ENCODE assay signal across 17 cellular contexts in the genomic region with DNA sequence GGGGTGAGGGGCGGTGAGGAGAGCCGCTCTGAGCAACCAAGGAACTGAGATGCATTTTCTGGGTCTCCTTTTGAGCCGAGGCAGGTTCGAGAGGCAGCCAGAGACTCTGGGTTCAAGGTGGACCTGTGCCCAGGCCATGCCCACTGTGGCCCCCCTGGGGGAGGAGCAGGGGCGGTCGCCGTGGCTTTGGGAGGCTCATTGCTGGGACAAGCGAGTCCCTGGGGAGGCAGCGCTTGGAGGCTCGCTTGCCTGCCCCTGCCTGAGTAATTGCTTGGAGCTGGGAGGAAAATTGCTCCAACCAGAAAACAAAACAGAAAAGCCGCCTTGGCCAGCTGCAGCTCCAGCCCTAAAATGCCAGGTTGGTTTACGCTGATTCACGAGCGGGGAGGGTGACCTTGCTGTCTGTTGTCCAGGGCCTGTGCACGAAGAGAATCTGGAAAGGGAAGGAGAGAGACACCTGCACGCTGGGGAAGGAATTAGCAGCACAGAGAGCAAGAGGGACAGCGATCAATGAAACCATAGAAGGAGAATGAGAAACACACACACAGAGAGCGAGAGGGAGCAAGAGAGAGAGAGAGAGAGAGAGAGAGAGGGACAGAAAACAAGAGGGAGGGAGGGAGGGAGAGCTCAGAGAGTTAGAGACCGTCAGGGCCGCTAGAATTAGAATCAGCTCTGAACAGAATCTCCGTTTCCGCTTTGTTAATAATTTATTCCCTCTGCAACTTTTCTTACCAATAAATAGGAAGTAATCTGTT. TPM values are rescaled to one million over a fixed set of nuclear protein-coding genes. Genes with fewer than 3 reads are reported as not detected.
A peak's percentile ranks its signal among the peaks of the same experiment; 100 is the strongest.
DNase-seq lines count a peak whose midpoint lies in the region; ATAC-seq, FAIRE-seq and TF ChIP-seq lines count a peak whose summit lies in the region.
"Had no signal": no experiment of that assay in that cellular context is flagged by ENCODE, and none has a peak within 500 bp of the region (broad histone marks: within the 10 kb centered on the region; RNA-seq: fewer than 3 reads in every experiment).

No MANE protein-coding gene starts in this region.

- no peak for FAIRE-seq in H1 (lab: Jason Lieb, UNC)
- no peak for FAIRE-seq in GM12892 (lab: Jason Lieb, UNC)
- FAIRE-seq: H54 had no signal

- TF ChIP-seq RAD21 in H1 (IDR thresholded peaks at IDR 0.05 in 1 of 2, conservative IDR thresholded peaks at IDR 0.05 in 1 of 2; ENCODE audit: low read depth in 2 of 2, low read length in 2 of 2): no peak

- no peak overlapping the region for H3K56ac ChIP-seq in H1 (replicated peaks; ENCODE audit: insufficient read length, low read depth, low read length)

- TF ChIP-seq CTCF in HEK293 (tag by site-specific recombination; IDR thresholded peaks at IDR 0.05): no peak
- TF ChIP-seq CTCF in H1 (IDR thresholded peaks at IDR 0.05; ENCODE audit: control extremely low read depth in 1 of 3, insufficient read depth in 1 of 3, low read depth in 1 of 3, low read length in 3 of 3): no peak
- TF ChIP-seq CTCF in osteocyte (IDR thresholded peaks at IDR 0.05): no peak

- H2BK120ac ChIP-seq in H1 (replicated peaks; ENCODE audit: low read depth, low read length): no peak overlapping the region

- TF ChIP-seq EP300 in H1 (IDR thresholded peaks at IDR 0.05; ENCODE audit: borderline replicate concordance in 1 of 2, low read depth in 2 of 2, low read length in 2 of 2): no peak

- no peak overlapping the region for H3K23ac ChIP-seq in H1 (ENCODE audit: insufficient read length)

- no peak overlapping the region for H3K4ac ChIP-seq in H1 (replicated peaks; ENCODE audit: insufficient read length, low read depth, low read length)

- CTCF ChIA-PET in HEK293 (lab: Yijun Ruan, JAX): interaction anchor here (5.0 kb wide), 1 partner anchor 48 kb away, joined by 34 read pairs; no protein-coding TSS in a partner anchor
- CTCF ChIA-PET in H1 (lab: Charles Lee; ENCODE audit: partially characterized antibody): interaction anchor here (0.8 to 15.4 kb wide), 7 partner anchors 18 to 259 kb away, joined by 3 to 203 read pairs (median 4); no protein-coding TSS in a partner anchor

- H3K4me1 ChIP-seq in HEK293 (ENCODE audit: control insufficient read depth, insufficient read depth, low read length) (no peaks in the 10 kb centered on the region), H1 (replicated peaks in 1 of 4; ENCODE audit: control insufficient read depth in 3 of 4, insufficient read depth in 4 of 4, low read length in 3 of 4) (peaks cover 8 to 48% (median 32%) of the 10 kb centered on the region in 4 experiments)

- no peak overlapping the region for H2BK5ac ChIP-seq in H1 (ENCODE audit: low read depth, low read length)

- POLR2A ChIA-PET in HEK293 (lab: Yijun Ruan, JAX): no interaction called here
- POLR2A ChIA-PET in H1 (lab: Charles Lee; ENCODE audit: partially characterized antibody): interaction anchor here (1.0 kb wide), 1 partner anchor 23 kb away, joined by 3 read pairs; no protein-coding TSS in a partner anchor

- no peak overlapping the region for H3K27ac Mint-ChIP-seq in osteocyte (ENCODE audit: unreplicated experiment)
- no peak overlapping the region for H3K27ac Mint-ChIP-seq in T-helper 2 cell treated with Interferon-gamma antibody and Interleukin-4, amounts not matched to agents 5 μg/mL and 100 μg/mL, for 36 hours
- H3K27ac Mint-ChIP-seq: activated CD4-positive, alpha-beta memory T cell treated with anti-CD3 and anti-CD28 coated beads for 36 hours; activated T-cell treated with anti-CD3 and anti-CD28 coated beads, Interleukin-2, amount 50 U/mL, for 72 hours had no signal

- H4K91ac ChIP-seq in H1 (replicated peaks; ENCODE audit: insufficient read length, low read length): peak overlapping the region; percentile 4

- 0 out of 2 replicates have a peak overlapping the region, but pooled peaks have one; percentile 61 for H2BK20ac ChIP-seq in H1 (ENCODE audit: low read length)

- H2AK5ac ChIP-seq in H1 (ENCODE audit: low read depth, low read length): peak overlapping the region; percentile 65; the same call in 1 of the 2 replicates

- peaks cover 21% of the 10 kb centered on the region for H3K27me3 Mint-ChIP-seq in osteocyte (ENCODE audit: unreplicated experiment)
- H3K27me3 Mint-ChIP-seq in T-helper 2 cell treated with Interferon-gamma antibody and Interleukin-4, amounts not matched to agents 5 μg/mL and 100 μg/mL, for 36 hours (ENCODE audit: low read depth): peaks cover 10% of the 10 kb centered on the region

- WGBS in H1 (ENCODE audit: extremely low coverage in 1 of 2, insufficient coverage in 1 of 2, insufficient read length in 1 of 2, insufficient replicate concordance in 2 of 2, low coverage in 1 of 2, low lambda C conversion rate in 2 of 2, missing lambda C conversion rate in 1 of 2), 2 experiments: 47% methylated on average over 19 of the region's 22 CpGs; no CpG with 5 or more reads in 1 of the 2 experiments

- H2AFZ ChIP-seq in H1 (ENCODE audit: low read length): no peak overlapping the region

- TF ChIP-seq POLR2A in H1 (IDR thresholded peaks at IDR 0.05; ENCODE audit: control extremely low read depth in 1 of 2, low read depth in 2 of 2, low read length in 2 of 2): no peak
- TF ChIP-seq POLR2A in GM12892 (IDR thresholded peaks at IDR 0.05; ENCODE audit: low read depth, low read length): no peak

- H3K23me2 ChIP-seq in H1 (ENCODE audit: low read depth, low read length): no peaks in the 10 kb centered on the region

- no peak overlapping the region for H4K8ac ChIP-seq in H1 (ENCODE audit: extremely low read depth, insufficient read depth, low read length)

- H3K27ac ChIP-seq in HEK293 (ENCODE audit: extremely low read depth, low read depth, low read length): no peak overlapping the region
- no peak overlapping the region for H3K27ac ChIP-seq in H1 (ENCODE audit: low read depth, low read length)

- H3K9me3 ChIP-seq in HEK293 (ENCODE audit: control insufficient read depth, insufficient read depth, low read depth, low read length) (no peaks in the 10 kb centered on the region), H1 (ENCODE audit: insufficient read depth in 2 of 2, low read depth in 1 of 2, low read length in 1 of 2) (no peaks in the 10 kb centered on the region)
- H3K9me3 ChIP-seq: SK-N-SH had no signal

- H2BK15ac ChIP-seq in H1 (ENCODE audit: low read length): 0 out of 2 replicates have a peak overlapping the region, but pooled peaks have one; percentile 31

- H3K4me3 Mint-ChIP-seq in osteocyte (ENCODE audit: unreplicated experiment): peak overlapping the region; percentile 6
- no peak overlapping the region for H3K4me3 Mint-ChIP-seq in T-helper 2 cell treated with Interferon-gamma antibody and Interleukin-4, amounts not matched to agents 5 μg/mL and 100 μg/mL, for 36 hours
- H3K4me3 Mint-ChIP-seq: activated CD4-positive, alpha-beta memory T cell treated with anti-CD3 and anti-CD28 coated beads for 36 hours; activated T-cell treated with anti-CD3 and anti-CD28 coated beads, Interleukin-2, amount 50 U/mL, for 72 hours; central memory CD8-positive, alpha-beta T cell had no signal

- H3K36me3 Mint-ChIP-seq in osteocyte (ENCODE audit: unreplicated experiment): no peaks in the 10 kb centered on the region
- H3K36me3 Mint-ChIP-seq in T-helper 2 cell treated with Interferon-gamma antibody and Interleukin-4, amounts not matched to agents 5 μg/mL and 100 μg/mL, for 36 hours (ENCODE audit: low read depth): no peaks in the 10 kb centered on the region
- H3K36me3 Mint-ChIP-seq: activated CD4-positive, alpha-beta memory T cell treated with anti-CD3 and anti-CD28 coated beads for 36 hours had no signal

- no peaks in the 10 kb centered on the region for H3K79me1 ChIP-seq in H1 (ENCODE audit: low read depth, low read length)

- H3K36me3 ChIP-seq in HEK293 (ENCODE audit: control insufficient read depth in 2 of 2, insufficient read depth in 1 of 2, low read length in 2 of 2) (no peaks in the 10 kb centered on the region), H1 (ENCODE audit: control insufficient read depth in 2 of 4, insufficient read depth in 4 of 4, low read length in 3 of 4) (no peaks in the 10 kb centered on the region)

- DNase-seq in NCI-H2171 treated with DMSO at 0.1 percent for 48 hours (lab: John Stamatoyannopoulos, UW) (peak; percentile 84), H1 (ENCODE audit: low read depth in 1 of 2, low spot score in 2 of 2) (no peak), osteocyte (ENCODE audit: extremely low spot score, unreplicated experiment) (no peak), T-helper 1 cell (no peak), GM12892 (ENCODE audit: insufficient read length) (no peak)
- DNase-seq in T-helper 2 cell treated with Interferon-gamma antibody and Interleukin-4, amounts not matched to agents 5 μg/mL and 100 μg/mL, for 36 hours (ENCODE audit: low spot score): no peak
- DNase-seq: activated CD4-positive, alpha-beta memory T cell treated with anti-CD3 and anti-CD28 coated beads for 36 hours; activated T-cell treated with anti-CD3 and anti-CD28 coated beads, Interleukin-2, amount 50 U/mL, for 72 hours; islet precursor cell; KG1; NCI-H2029; SK-N-SH; stimulated activated CD4-positive, alpha-beta T cell treated with anti-CD3 and anti-CD28 coated beads, Interleukin-15, amount 100 ng/mL, for 24 hours had no signal

- H4K5ac ChIP-seq in H1 (ENCODE audit: insufficient read length, low read depth, low read length): no peak overlapping the region

- no peak overlapping the region for H3K9ac ChIP-seq in H1 (replicated peaks in 1 of 4; ENCODE audit: extremely low read depth in 1 of 4, low read depth in 3 of 4, low read length in 3 of 4)
- H3K9ac ChIP-seq: SK-N-SH had no signal

- H3K9me3 Mint-ChIP-seq in osteocyte (ENCODE audit: unreplicated experiment): no peaks in the 10 kb centered on the region
- no peaks in the 10 kb centered on the region for H3K9me3 Mint-ChIP-seq in T-helper 2 cell treated with Interferon-gamma antibody and Interleukin-4, amounts not matched to agents 5 μg/mL and 100 μg/mL, for 36 hours
- H3K9me3 Mint-ChIP-seq: activated CD4-positive, alpha-beta memory T cell treated with anti-CD3 and anti-CD28 coated beads for 36 hours; activated T-cell treated with anti-CD3 and anti-CD28 coated beads, Interleukin-2, amount 50 U/mL, for 72 hours; central memory CD8-positive, alpha-beta T cell had no signal

- peak overlapping the region; percentile 45 to 48 for H3K4me2 ChIP-seq in H1 (ENCODE audit: insufficient read depth in 1 of 2, low read depth in 2 of 2, low read length in 2 of 2)
- H3K4me2 ChIP-seq: SK-N-SH had no signal

- no peak overlapping the region; the same call in 1 of the 2 replicates for H3K18ac ChIP-seq in H1 (ENCODE audit: extremely low read depth, low read length)

- H3K14ac ChIP-seq in H1 (ENCODE audit: insufficient read length): no peak overlapping the region

- ATAC-seq in GM21825 (IDR thresholded peaks at IDR 0.05; ENCODE audit: unreplicated experiment): no peak
- ATAC-seq: activated T-cell treated with anti-CD3 and anti-CD28 coated beads, Interleukin-2, amount 50 U/mL, for 72 hours had no signal

- peak overlapping the region; percentile 18; the same call in 1 of the 2 replicates for H2BK12ac ChIP-seq in H1 (ENCODE audit: low read depth, low read length)

- H3K4me1 Mint-ChIP-seq in osteocyte (ENCODE audit: unreplicated experiment): peaks cover 21% of the 10 kb centered on the region
- no peaks in the 10 kb centered on the region for H3K4me1 Mint-ChIP-seq in T-helper 2 cell treated with Interferon-gamma antibody and Interleukin-4, amounts not matched to agents 5 μg/mL and 100 μg/mL, for 36 hours (ENCODE audit: low read depth)
- H3K4me1 Mint-ChIP-seq: central memory CD8-positive, alpha-beta T cell had no signal

- no peak overlapping the region for H3K4me3 ChIP-seq in HEK293 (ENCODE audit: low read depth, low read length)
- H3K4me3 ChIP-seq in H1 (ENCODE audit: extremely low read depth in 1 of 4, insufficient read depth in 2 of 4, low read depth in 3 of 4, low read length in 4 of 4): peak overlapping the region in 1 of 4 experiments; percentile 25; a peak in 3 of 8 replicates

- no peaks in the 10 kb centered on the region for H4K20me1 ChIP-seq in H1 (replicated peaks in 1 of 2; ENCODE audit: control insufficient read depth in 1 of 2, insufficient read depth in 2 of 2, low read length in 2 of 2)

- H3K27me3 ChIP-seq in H1 (replicated peaks in 1 of 4; ENCODE audit: control insufficient read depth in 3 of 4, extremely low read depth in 1 of 4, insufficient read depth in 3 of 4, low read length in 3 of 4): peaks cover 0 to 24% (median 16%) of the 10 kb centered on the region in 4 experiments; a peak in 6 of 7 replicates

- H3K79me2 ChIP-seq in H1 (ENCODE audit: control insufficient read depth in 1 of 2, insufficient read depth in 2 of 2, low read length in 2 of 2): no peaks in the 10 kb centered on the region

RNA-seq across cellular contexts. Expression of gene NTNG2, which starts 25.3 kb away (rescaled TPM):
- 0.52 and 1.4 TPM in 2 replicates for total RNA-seq in H1 (2021; fragmentation: NEBNext Ultra II Directional; extraction: Animal tissue kit (Norgen Biotek cat#: 25700))
- polyA plus RNA-seq in H1 (2011; rRNA removed): 1.2 and 1.5 TPM in 2 replicates
- polyA plus RNA-seq in H1 (2011; cell fraction: cytosol; rRNA removed): 2.6 TPM
- polyA plus RNA-seq in H1 (2011; cell fraction: nucleus; rRNA removed): 2.6 TPM
- polyA plus RNA-seq in H1 (2012, experiment 1 of 2): 0.29 to 2.3 TPM (median 1.3 TPM) in 4 replicates
- 0.37 TPM for polyA plus RNA-seq in H1 (2012, experiment 2 of 2)
- polyA plus RNA-seq in H1 (2013, experiment 1 of 2): 0.30 TPM
- polyA plus RNA-seq in H1 (2013, experiment 2 of 2): 0.61 TPM
- 0.57 and 0.80 TPM in 2 replicates for polyA minus RNA-seq in H1 (2011; rRNA and poly(A)+ RNA removed)
- polyA minus RNA-seq in H1 (2011; cell fraction: cytosol; rRNA and poly(A)+ RNA removed): 1.7 TPM
- 1.1 TPM for polyA minus RNA-seq in H1 (2011; cell fraction: nucleus; rRNA and poly(A)+ RNA removed)
- 6.2 and 6.7 TPM in 2 replicates for total RNA-seq in osteocyte
- not detected for polyA plus RNA-seq in GM12892 (2012; ENCODE audit: missing spikeins)
